ENCODE assay signal across 24 cellular contexts in the genomic region with DNA sequence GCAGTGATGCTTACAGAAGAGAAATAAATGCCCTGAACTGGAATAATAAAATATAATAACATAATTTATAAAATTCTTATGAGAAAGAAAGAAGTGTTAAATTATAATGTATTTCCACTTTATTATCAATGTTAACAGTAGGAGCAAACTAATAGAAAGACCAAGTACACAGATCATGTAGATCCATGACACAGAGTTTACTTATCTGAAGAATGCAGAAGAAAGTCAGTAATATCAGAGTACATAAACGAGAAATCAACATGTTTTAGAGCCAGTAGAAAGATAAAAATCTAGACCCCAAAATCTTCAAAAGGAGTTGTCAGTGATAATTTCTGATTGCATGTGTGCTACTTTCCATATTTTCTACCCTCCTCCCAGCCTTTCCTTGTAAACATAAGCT.
"Had no signal": no experiment of that assay in that cellular context is flagged by ENCODE, and none has a peak within 500 bp of the region (broad histone marks: within the 10 kb centered on the region; RNA-seq: fewer than 3 reads in every experiment).

No MANE protein-coding gene starts in this region.

- H2AFZ ChIP-seq: neural progenitor cell, parathyroid adenoma had no signal

- DNase-seq: natural killer cell; occipital lobe; ovary; posterior cingulate gyrus; psoas muscle; right cardiac atrium; right lobe of liver; sigmoid colon; small intestine; spleen; stimulated activated CD4-positive, alpha-beta T cell treated with anti-CD3 and anti-CD28 coated beads, Interleukin-12 subunit alpha, Interleukin-12 subunit beta, amount 100 ng/mL, for 4 hours; stimulated activated CD4-positive, alpha-beta T cell treated with anti-CD3 and anti-CD28 coated beads, Interleukin-1b, Interleukin-23, amount 100 ng/mL, for 48 hours; stimulated activated CD4-positive, alpha-beta T cell treated with anti-CD3 and anti-CD28 coated beads, Interleukin-4, amount 100 ng/mL, for 1 hour; stimulated activated naive B cell treated with anti-CD40 and anti-IgM and Interleukin-4, amounts not matched to agents 10 μg/mL and 1 μg/mL and 100 μg/mL, for 72 hours; stimulated activated naive CD4-positive, alpha-beta T cell treated with Interleukin-2 at 50 U/mL for 16 hours; stomach; thyroid gland; trophoblast cell; upper lobe of left lung had no signal

- H3K9ac ChIP-seq: neural progenitor cell, parathyroid adenoma had no signal

- H3K4me3 ChIP-seq: neural progenitor cell, ovary, psoas muscle, right lobe of liver, sigmoid colon, spleen, stomach, thoracic aorta, thyroid gland, tibial nerve, upper lobe of left lung, vagina had no signal

- H3K79me2 ChIP-seq: parathyroid adenoma had no signal

- H3K27me3 ChIP-seq: neural progenitor cell, ovary, right lobe of liver, sigmoid colon, spleen, stomach, thyroid gland, tibial nerve, upper lobe of left lung, vagina had no signal

- H3K36me3 ChIP-seq: neural progenitor cell, ovary, right lobe of liver, sigmoid colon, spleen, stomach, thoracic aorta, thyroid gland, tibial nerve, upper lobe of left lung, vagina had no signal

- H3K27ac ChIP-seq: neural progenitor cell, ovary, parathyroid adenoma, psoas muscle, right lobe of liver, sigmoid colon, spleen, stomach, thoracic aorta, thyroid gland, tibial nerve, upper lobe of left lung, vagina had no signal

- H3K9me3 ChIP-seq: ovary, psoas muscle, right lobe of liver, sigmoid colon, spleen, stomach, thoracic aorta, thyroid gland, tibial nerve, upper lobe of left lung, vagina had no signal

- H3K4me1 ChIP-seq: neural progenitor cell, parathyroid adenoma, psoas muscle, right lobe of liver, sigmoid colon, spleen, stomach, thyroid gland, tibial nerve, upper lobe of left lung, vagina had no signal

- H3K4me2 ChIP-seq: neural progenitor cell had no signal
